Comparison of ENCODE assay signal across 27 cellular contexts in the genomic region with DNA sequence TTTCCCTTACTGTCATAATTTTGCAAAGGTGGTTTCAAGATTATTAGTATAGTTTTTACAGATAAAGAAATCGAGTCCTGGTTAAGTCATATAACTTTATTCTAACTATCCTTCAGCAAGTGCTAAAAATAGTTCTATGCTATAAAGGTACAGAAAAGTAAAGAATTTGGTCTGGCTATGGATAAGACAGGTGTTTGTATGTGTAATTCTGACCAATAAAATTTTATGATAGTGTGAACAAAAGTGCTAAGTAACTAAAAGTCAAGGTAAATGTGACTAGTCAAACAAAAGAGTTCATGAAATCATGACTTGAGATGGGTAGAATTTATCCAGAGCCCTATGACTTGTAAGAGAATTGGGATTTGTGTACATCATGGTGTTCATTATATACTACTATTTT.
"Had no signal": no experiment of that assay in that cellular context is flagged by ENCODE, and none has a peak within 500 bp of the region (broad histone marks: within the 10 kb centered on the region; RNA-seq: fewer than 3 reads in every experiment).

No MANE protein-coding gene starts in this region.

- H3K27me3 Mint-ChIP-seq: naive thymus-derived CD4-positive, alpha-beta T cell; natural killer cell treated with Interleukin-12 subunit alpha and Interleukin-12 subunit beta and Interleukin-15 and Interleukin-18, amount 100 ng/mL, for 72 hours; stimulated activated naive CD8-positive, alpha-beta T cell treated with anti-CD3 and anti-CD28 coated beads, Interleukin-15, Interleukin-2, amounts not matched to agents 100 ng/mL and 50 ng/mL, for 24 hours; type B pancreatic cell had no signal

- H3K4me3 Mint-ChIP-seq: naive thymus-derived CD4-positive, alpha-beta T cell; natural killer cell treated with Interleukin-12 subunit alpha and Interleukin-12 subunit beta and Interleukin-15 and Interleukin-18, amount 100 ng/mL, for 72 hours; stimulated activated effector memory CD8-positive, alpha-beta T cell treated with anti-CD3 and anti-CD28 coated beads, Interleukin-12 subunit alpha, Interleukin-12 subunit beta, amount 100 ng/mL, for 72 hours; stimulated activated naive CD8-positive, alpha-beta T cell treated with anti-CD3 and anti-CD28 coated beads, Interleukin-15, Interleukin-2, amounts not matched to agents 100 ng/mL and 50 ng/mL, for 24 hours; type B pancreatic cell had no signal

- H3K9me3 ChIP-seq: lower lobe of right lung, ovary, prostate gland, suprapubic skin, uterus had no signal

- H3K4me1 ChIP-seq: left lung, lower lobe of right lung, prostate gland, sigmoid colon, uterus had no signal

- H3K9me3 Mint-ChIP-seq: natural killer cell treated with Interleukin-12 subunit alpha and Interleukin-12 subunit beta and Interleukin-15 and Interleukin-18, amount 100 ng/mL, for 72 hours; stimulated activated effector memory CD8-positive, alpha-beta T cell treated with anti-CD3 and anti-CD28 coated beads, Interleukin-12 subunit alpha, Interleukin-12 subunit beta, amount 100 ng/mL, for 72 hours had no signal

- DNase-seq: hippocampal formation; kidney glomerular epithelial cell; left cardiac atrium; left lung; lower lobe of right lung; mammary epithelial cell; mesenchymal stem cell; naive thymus-derived CD4-positive, alpha-beta T cell; ovary; posterior cingulate gyrus; retina; right cardiac atrium; sigmoid colon; small intestine; spleen; stimulated activated CD4-positive, alpha-beta T cell treated with anti-CD3 and anti-CD28 coated beads, Interleukin-4, amount 100 ng/mL, for 24 hours; stimulated activated naive CD4-positive, alpha-beta T cell; tibial artery; uterus had no signal

- H3K36me3 Mint-ChIP-seq: natural killer cell treated with Interleukin-12 subunit alpha and Interleukin-12 subunit beta and Interleukin-15 and Interleukin-18, amount 100 ng/mL, for 72 hours; stimulated activated effector memory CD8-positive, alpha-beta T cell treated with anti-CD3 and anti-CD28 coated beads, Interleukin-12 subunit alpha, Interleukin-12 subunit beta, amount 100 ng/mL, for 72 hours had no signal

- H3K36me3 ChIP-seq: left lung, lower lobe of right lung, ovary, prostate gland, sigmoid colon, suprapubic skin, thoracic aorta, tibial artery, uterus had no signal

- H3K4me3 ChIP-seq: left lung, lower lobe of right lung, ovary, prostate gland, sigmoid colon, spleen, suprapubic skin, thoracic aorta, tibial artery, uterus had no signal

- FAIRE-seq: keratinocyte, small intestine had no signal

- H3K27me3 ChIP-seq: left lung, ovary, sigmoid colon, spleen, suprapubic skin, tibial artery, uterus had no signal

- ATAC-seq: left cardiac atrium; left lung; lower lobe of right lung; naive thymus-derived CD4-positive, alpha-beta T cell; natural killer cell treated with Interleukin-12 subunit alpha and Interleukin-12 subunit beta and Interleukin-15 and Interleukin-18, amount 100 ng/mL, for 72 hours; right cardiac atrium; stimulated activated effector memory CD8-positive, alpha-beta T cell treated with anti-CD3 and anti-CD28 coated beads, Interleukin-12 subunit alpha, Interleukin-12 subunit beta, amount 100 ng/mL, for 72 hours had no signal

- H3K27ac ChIP-seq: left lung, lower lobe of right lung, ovary, prostate gland, sigmoid colon, spleen, suprapubic skin, thoracic aorta, tibial artery, uterus had no signal

- H3K27ac Mint-ChIP-seq: naive thymus-derived CD4-positive, alpha-beta T cell; natural killer cell treated with Interleukin-12 subunit alpha and Interleukin-12 subunit beta and Interleukin-15 and Interleukin-18, amount 100 ng/mL, for 72 hours; stimulated activated effector memory CD8-positive, alpha-beta T cell treated with anti-CD3 and anti-CD28 coated beads, Interleukin-12 subunit alpha, Interleukin-12 subunit beta, amount 100 ng/mL, for 72 hours; stimulated activated naive CD8-positive, alpha-beta T cell treated with anti-CD3 and anti-CD28 coated beads, Interleukin-15, Interleukin-2, amounts not matched to agents 100 ng/mL and 50 ng/mL, for 24 hours; type B pancreatic cell had no signal
